ENCODE assay signal across 9 cellular contexts in genomic region chrX:9644335-9644734, GRCh38.
DNase-seq lines count a peak whose midpoint lies in the region; ATAC-seq and TF ChIP-seq lines count a peak whose summit lies in the region.
"Had no signal": no experiment of that assay in that cellular context is flagged by ENCODE, and none has a peak within 500 bp of the region (broad histone marks: within the 10 kb centered on the region; RNA-seq: fewer than 3 reads in every experiment).

No MANE protein-coding gene starts in this region.

- H3K4me3 ChIP-seq in MM.1S (ENCODE audit: low read length) = no peak overlapping the region
- H3K4me3 ChIP-seq: pancreas had no signal

- H3K4me2 ChIP-seq in MM.1S (ENCODE audit: low read depth, low read length) = no peak overlapping the region

- H3K9me3 Mint-ChIP-seq in T-cell = no peaks in the 10 kb centered on the region
- H3K9me3 Mint-ChIP-seq in memory B cell = no peaks in the 10 kb centered on the region
- H3K9me3 Mint-ChIP-seq in type B pancreatic cell = peaks cover 9% of the 10 kb centered on the region

- H2AFZ ChIP-seq in MM.1S (ENCODE audit: low read length) = no peak overlapping the region

- H3K9me3 ChIP-seq in MM.1S (replicated peaks; ENCODE audit: insufficient read depth, low read length) = no peaks in the 10 kb centered on the region
- H3K9me3 ChIP-seq: pancreas had no signal

- H3K27me3 ChIP-seq in MM.1S (replicated peaks; ENCODE audit: insufficient read depth, low read length) = no peaks in the 10 kb centered on the region
- H3K27me3 ChIP-seq: pancreas had no signal

- H3F3A ChIP-seq in MM.1S (ENCODE audit: insufficient read depth, low read length) = no peaks in the 10 kb centered on the region

- POLR2A ChIA-PET in T-cell (lab: Charles Lee) = no interaction called here

- H3K27me3 Mint-ChIP-seq in T-cell (no peaks in the 10 kb centered on the region), memory B cell (no peaks in the 10 kb centered on the region), type B pancreatic cell (no peaks in the 10 kb centered on the region)

- H3K27ac Mint-ChIP-seq in T-cell (peak overlapping the region in 1 of 2 donors; percentile 62), memory B cell (peak overlapping the region; percentile 75), type B pancreatic cell (no peak overlapping the region)

- peaks cover 43% of the 10 kb centered on the region for H3K79me2 ChIP-seq in MM.1S (ENCODE audit: low read length)

- H3K4me1 Mint-ChIP-seq in T-cell (peaks cover 29 to 31% (median 30%) of the 10 kb centered on the region in 3 donors), memory B cell (peaks cover 4% of the 10 kb centered on the region), type B pancreatic cell (ENCODE audit: unreplicated experiment) (peaks cover 4% of the 10 kb centered on the region)

- ATAC-seq in GM18519 (IDR thresholded peaks at IDR 0.05; ENCODE audit: low FRiP score, unreplicated experiment) (peak; percentile 68), HG02870 (IDR thresholded peaks at IDR 0.05; ENCODE audit: unreplicated experiment) (peak; percentile 82), T-cell (replicated peaks in 1 of 4) (peak; percentile 50 to 95 (median 70)), memory B cell (ENCODE audit: low read depth) (peak; percentile 94)

- peak in 32 of 34 experiments; percentile 8 to 70 (median 42) for DNase-seq in T-cell
- DNase-seq in memory B cell (ENCODE audit: low spot score in 2 of 2) = peak in 1 of 2 donors; percentile 15
- no peak for DNase-seq in MM.1S
- DNase-seq in 8988T = no peak
- DNase-seq in type B pancreatic cell (ENCODE audit: extremely low spot score, unreplicated experiment) = no peak
- DNase-seq in NAMALWA (ENCODE audit: low spot score) = no peak
- DNase-seq: pancreas had no signal

- H3K36me3 Mint-ChIP-seq in T-cell = peaks cover 4% of the 10 kb centered on the region
- peaks cover 5% of the 10 kb centered on the region for H3K36me3 Mint-ChIP-seq in memory B cell
- peaks cover 10% of the 10 kb centered on the region for H3K36me3 Mint-ChIP-seq in type B pancreatic cell

- H4K20me1 ChIP-seq in MM.1S (ENCODE audit: insufficient read depth, low read length) = no peaks in the 10 kb centered on the region

- no peak for TF ChIP-seq CTCF in MM.1S (IDR thresholded peaks at IDR 0.05; ENCODE audit: low read length)
- no peak for TF ChIP-seq CTCF in type B pancreatic cell (conservative IDR thresholded peaks at IDR 0.05)

- H3K9ac ChIP-seq in MM.1S (ENCODE audit: low read length) = no peak overlapping the region

- H3K9me2 ChIP-seq in MM.1S (replicated peaks; ENCODE audit: insufficient read depth, low read length) = no peaks in the 10 kb centered on the region

- CTCF ChIA-PET in T-cell (lab: Charles Lee) = no interaction called here

- H3K36me3 ChIP-seq in MM.1S (replicated peaks; ENCODE audit: insufficient read depth, low read length) = no peaks in the 10 kb centered on the region
- H3K36me3 ChIP-seq: pancreas had no signal

- H3K4me1 ChIP-seq in MM.1S (ENCODE audit: low read length) = no peaks in the 10 kb centered on the region
- H3K4me1 ChIP-seq: pancreas had no signal

- no peak overlapping the region for H3K27ac ChIP-seq in MM.1S (ENCODE audit: low read length)
- H3K27ac ChIP-seq: pancreas had no signal

- H3K4me3 Mint-ChIP-seq in T-cell = peak overlapping the region in 1 of 3 donors; percentile 49
- H3K4me3 Mint-ChIP-seq in memory B cell = no peak overlapping the region
- no peak overlapping the region for H3K4me3 Mint-ChIP-seq in type B pancreatic cell

Comparison
In these comparisons a context has a peak if more than half of its experiments do, and no peak if none do; other contexts are left out.
1. DNase-seq: peak in T-cell (32 of 34); none in MM.1S (single experiment), 8988T (single experiment), type B pancreatic cell (single experiment) and NAMALWA (single experiment).
2. Peak in every context shown above with its lines, with median percentiles within 50 percentile points of each other: ATAC-seq.